Comparison of ENCODE assay signal across 8 cellular contexts in the genomic region with DNA sequence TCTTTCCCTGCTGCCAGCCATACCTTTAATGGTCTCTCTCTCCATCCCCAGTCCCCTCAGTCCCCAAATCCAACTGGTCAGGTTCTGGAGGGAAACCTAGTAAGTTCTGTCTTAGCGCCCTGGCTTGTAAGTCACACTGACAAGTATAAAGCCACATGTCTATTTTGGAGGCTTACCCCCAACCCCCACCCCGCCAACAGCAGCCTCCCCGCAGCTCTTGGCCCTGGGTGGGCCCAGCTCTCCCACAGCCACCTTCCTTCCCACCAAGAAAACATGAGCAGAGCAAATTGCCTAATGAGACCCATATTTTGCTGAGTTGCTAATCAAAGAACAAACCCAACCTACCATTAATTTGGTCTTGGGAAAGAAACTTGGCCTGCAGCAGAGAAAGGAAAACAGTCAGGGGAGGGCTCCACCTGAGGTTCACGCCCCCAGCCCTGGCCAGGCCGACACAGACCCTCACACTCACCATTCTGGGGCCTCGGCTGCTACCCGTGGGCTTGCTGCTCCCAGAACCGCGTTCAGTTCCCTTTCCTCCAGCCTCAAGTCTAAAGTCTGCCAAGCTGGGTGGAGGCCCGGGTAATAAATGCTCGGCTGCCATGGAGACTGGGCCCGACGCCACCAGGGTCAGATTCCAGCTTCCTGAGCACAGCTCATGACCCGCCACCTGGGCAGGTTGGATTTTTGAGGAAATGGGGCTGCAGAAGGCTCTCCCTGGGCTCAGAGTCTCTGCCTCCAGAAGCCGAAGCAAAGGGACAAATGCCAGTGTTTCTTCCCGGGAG. TPM values are rescaled to one million over a fixed set of nuclear protein-coding genes. Genes with fewer than 3 reads are reported as not detected.
DNase-seq lines count a peak whose midpoint lies in the region; TF ChIP-seq lines count a peak whose summit lies in the region.

A gene with protein sequence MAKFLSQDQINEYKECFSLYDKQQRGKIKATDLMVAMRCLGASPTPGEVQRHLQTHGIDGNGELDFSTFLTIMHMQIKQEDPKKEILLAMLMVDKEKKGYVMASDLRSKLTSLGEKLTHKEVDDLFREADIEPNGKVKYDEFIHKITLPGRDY (minus strand): TSS at position 557 of the 782 bp plus-strand sequence. CDS start 85 bp downstream, at position 472.

- peak; percentile 42 for DNase-seq in DMS153 (lab: John Stamatoyannopoulos, UW)
- peak; percentile 10 for DNase-seq in NCI-H748 treated with DMSO at 0.1 percent for 48 hours (lab: John Stamatoyannopoulos, UW)
- peak; percentile 31 for DNase-seq in fibroblast of pulmonary artery (ENCODE audit: low read depth)
- peak; percentile 93 for DNase-seq in posterior vena cava (ENCODE audit: low spot score)
- no peak for DNase-seq in DMS79 treated with DMSO at 0.1 percent for 48 hours (lab: John Stamatoyannopoulos, UW)
- no peak for DNase-seq in central memory CD4-positive, alpha-beta T cell
- no peak for DNase-seq in T-helper 9 cell
- no peak for DNase-seq in NCI-H226

- H3K4me3 ChIP-seq in fibroblast of pulmonary artery (replicated peaks; ENCODE audit: low read depth, low read length): no peak within 1 kb of the TSS

- no peak for TF ChIP-seq CTCF in fibroblast of pulmonary artery (IDR thresholded peaks at IDR 0.05; ENCODE audit: low read length, missing control alignments)

- intact Hi-C loops in posterior vena cava (cut with DNase I): loop anchor here in 1 of 2 donors (5.0 kb wide), 1 partner anchor 348 kb away; no protein-coding TSS in a partner anchor

RNA-seq across cellular contexts. Expression of the gene that starts here (rescaled TPM):
- total RNA-seq in posterior vena cava: 1 to 10 TPM; 5.7 to 8.4 TPM

Comparison
In these comparisons a context has a peak if more than half of its experiments do, and no peak if none do; other contexts are left out.
1. DNase-seq: peak in DMS153 (single experiment), NCI-H748 treated with DMSO at 0.1 percent for 48 hours (single experiment), fibroblast of pulmonary artery (single experiment) and posterior vena cava (single experiment); none in DMS79 treated with DMSO at 0.1 percent for 48 hours (single experiment), central memory CD4-positive, alpha-beta T cell (single experiment), T-helper 9 cell (single experiment) and NCI-H226 (single experiment).